24 cellular contexts compared by ENCODE assay signal in genomic region chr10:78348416-78349164, GRCh38.
A peak's percentile ranks its signal among the peaks of the same experiment; 100 is the strongest.
DNase-seq lines count a peak whose midpoint lies in the region; ATAC-seq, FAIRE-seq and TF ChIP-seq lines count a peak whose summit lies in the region.
"Had no signal": no experiment of that assay in that cellular context is flagged by ENCODE, and none has a peak within 500 bp of the region (broad histone marks: within the 10 kb centered on the region; RNA-seq: fewer than 3 reads in every experiment).

No MANE protein-coding gene starts in this region.

- H3K9me3 Mint-ChIP-seq in activated CD8-positive, alpha-beta memory T cell treated with anti-CD3 and anti-CD28 coated beads, Interleukin-2, amount 10 ng/mL, durations not matched to agents 7 days and 5 days (ENCODE audit: low read depth) = no peaks in the 10 kb centered on the region
- peaks cover 16% of the 10 kb centered on the region for H3K9me3 Mint-ChIP-seq in neural crest cell
- H3K9me3 Mint-ChIP-seq: activated CD4-positive, alpha-beta memory T cell treated with anti-CD3 and anti-CD28 coated beads for 36 hours; memory B cell had no signal

- no peaks in the 10 kb centered on the region for H3K9me3 ChIP-seq in HepG2 (ENCODE audit: low read length)
- H3K9me3 ChIP-seq: A549, BE2C, prostate gland had no signal

- no peak overlapping the region for H3K4me2 ChIP-seq in HepG2 (ENCODE audit: low read depth, low read length)
- H3K4me2 ChIP-seq: A549 had no signal

- intact Hi-C loops in HepG2 (cut with micrococcal nuclease; ENCODE audit: unreplicated experiment) = no loop called here

- no peak for ATAC-seq in activated CD8-positive, alpha-beta memory T cell treated with anti-CD3 and anti-CD28 coated beads, Interleukin-2, amount 10 ng/mL, durations not matched to agents 7 days and 5 days
- ATAC-seq in HepG2 = no peak
- ATAC-seq in GM21360 (IDR thresholded peaks at IDR 0.05; ENCODE audit: unreplicated experiment) = no peak
- ATAC-seq: A549; naive thymus-derived CD4-positive, alpha-beta T cell had no signal

- no peaks in the 10 kb centered on the region for H3K4me1 Mint-ChIP-seq in activated CD8-positive, alpha-beta memory T cell treated with anti-CD3 and anti-CD28 coated beads, Interleukin-2, amount 10 ng/mL, durations not matched to agents 7 days and 5 days
- peaks cover 20% of the 10 kb centered on the region for H3K4me1 Mint-ChIP-seq in neural crest cell
- H3K4me1 Mint-ChIP-seq: memory B cell had no signal

- H3K27me3 ChIP-seq in HepG2 (ENCODE audit: control insufficient read depth in 1 of 2, insufficient read depth in 2 of 2, low read length in 2 of 2) = peaks cover 0 to 10% of the 10 kb centered on the region in 2 experiments; a peak in 4 of 5 replicates
- H3K27me3 ChIP-seq: BE2C, dorsolateral prefrontal cortex had no signal

- no peak overlapping the region for H2AFZ ChIP-seq in HepG2 (ENCODE audit: low read length)

- WGBS in HepG2 (ENCODE audit: low lambda C conversion rate) = 29% methylated on average over 6 of the region's 6 CpGs

- POLR2A ChIA-PET in HepG2 (lab: Yijun Ruan, JAX) = no interaction called here

- no peak for TF ChIP-seq CTCF in epithelial cell of proximal tubule (conservative IDR thresholded peaks at IDR 0.05; ENCODE audit: low read depth, low read length)
- TF ChIP-seq CTCF in neural crest cell (conservative IDR thresholded peaks at IDR 0.05) = no peak
- TF ChIP-seq CTCF in HepG2 (CRISPR knock-in tag; IDR thresholded peaks at IDR 0.05) = no peak

- H3K27me3 Mint-ChIP-seq in activated CD8-positive, alpha-beta memory T cell treated with anti-CD3 and anti-CD28 coated beads, Interleukin-2, amount 10 ng/mL, durations not matched to agents 7 days and 5 days = peaks cover 14% of the 10 kb centered on the region
- H3K27me3 Mint-ChIP-seq in neural crest cell (ENCODE audit: low read depth) = no peaks in the 10 kb centered on the region

- H3K4me1 ChIP-seq in HepG2 (ENCODE audit: insufficient read depth, low read length) = no peaks in the 10 kb centered on the region
- H3K4me1 ChIP-seq: A549, BE2C, prostate gland had no signal

- no TSS peak for BruUV-seq in HepG2 (replicated peaks; lab: Mats Ljungman, UMichigan)

- H3K36me3 Mint-ChIP-seq in activated CD8-positive, alpha-beta memory T cell treated with anti-CD3 and anti-CD28 coated beads, Interleukin-2, amount 10 ng/mL, durations not matched to agents 7 days and 5 days = no peaks in the 10 kb centered on the region
- peaks cover 6% of the 10 kb centered on the region for H3K36me3 Mint-ChIP-seq in neural crest cell (ENCODE audit: low read depth)
- H3K36me3 Mint-ChIP-seq: activated CD4-positive, alpha-beta memory T cell treated with anti-CD3 and anti-CD28 coated beads for 36 hours; memory B cell; naive thymus-derived CD4-positive, alpha-beta T cell had no signal

- H3K4me3 ChIP-seq in epithelial cell of proximal tubule (ENCODE audit: low read depth, low read length) (no peak overlapping the region), HepG2 (replicated peaks in 1 of 3; ENCODE audit: insufficient read depth in 1 of 3, low read depth in 2 of 3, low read length in 3 of 3) (no peak overlapping the region)
- H3K4me3 ChIP-seq: A549, dorsolateral prefrontal cortex, prostate gland had no signal

- H3K36me3 ChIP-seq in HepG2 (replicated peaks in 1 of 2; ENCODE audit: control insufficient read depth in 1 of 2, insufficient read depth in 2 of 2, low read length in 2 of 2) = no peaks in the 10 kb centered on the region
- H3K36me3 ChIP-seq: BE2C, prostate gland had no signal

- H3K27ac Mint-ChIP-seq in activated CD8-positive, alpha-beta memory T cell treated with anti-CD3 and anti-CD28 coated beads, Interleukin-2, amount 10 ng/mL, durations not matched to agents 7 days and 5 days = no peak overlapping the region
- peak overlapping the region; percentile 73 for H3K27ac Mint-ChIP-seq in neural crest cell (ENCODE audit: unreplicated experiment)
- H3K27ac Mint-ChIP-seq: activated CD4-positive, alpha-beta memory T cell treated with anti-CD3 and anti-CD28 coated beads for 36 hours; memory B cell; naive thymus-derived CD4-positive, alpha-beta T cell had no signal

- FAIRE-seq in HepG2 (lab: Jason Lieb, UNC) = no peak
- FAIRE-seq: A549 had no signal

- H3K79me2 ChIP-seq in HepG2 (ENCODE audit: insufficient read depth, low read length) = no peaks in the 10 kb centered on the region

- H3K4me3 Mint-ChIP-seq in activated CD8-positive, alpha-beta memory T cell treated with anti-CD3 and anti-CD28 coated beads, Interleukin-2, amount 10 ng/mL, durations not matched to agents 7 days and 5 days = no peak overlapping the region
- H3K4me3 Mint-ChIP-seq in neural crest cell = no peak overlapping the region
- H3K4me3 Mint-ChIP-seq: activated CD4-positive, alpha-beta memory T cell treated with anti-CD3 and anti-CD28 coated beads for 36 hours; memory B cell; naive thymus-derived CD4-positive, alpha-beta T cell had no signal

- H3K9ac ChIP-seq in HepG2 (ENCODE audit: insufficient read depth, low read depth, low read length) = no peak overlapping the region

- CTCF ChIA-PET in activated CD8-positive, alpha-beta memory T cell treated with anti-CD3 and anti-CD28 coated beads, Interleukin-2, amount 10 ng/mL, durations not matched to agents 7 days and 5 days (lab: Charles Lee) = no interaction called here
- CTCF ChIA-PET in HepG2 (lab: Yijun Ruan, JAX; ENCODE audit: low intra/inter-chr PET ratio, low total read pairs) = no interaction called here

- TF ChIP-seq POLR2A in HepG2 (IDR thresholded peaks at IDR 0.05; ENCODE audit: insufficient read depth in 1 of 2, low read depth in 2 of 2, low read length in 2 of 2) = no peak

- TF ChIP-seq RAD21 in HepG2 (CRISPR knock-in tag; IDR thresholded peaks at IDR 0.05) = no peak

- no peak overlapping the region for H3K27ac ChIP-seq in HepG2 (ENCODE audit: extremely low read length, insufficient read depth, low read length)
- H3K27ac ChIP-seq: A549, dorsolateral prefrontal cortex, prostate gland had no signal

- peak; percentile 22 for DNase-seq in activated CD8-positive, alpha-beta memory T cell treated with anti-CD3 and anti-CD28 coated beads, Interleukin-2, amount 50 U/mL, for 48 hours
- DNase-seq in activated CD8-positive, alpha-beta memory T cell treated with anti-CD3 and anti-CD28 coated beads, Interleukin-2, amount 10 ng/mL, durations not matched to agents 7 days and 5 days = no peak
- DNase-seq in epithelial cell of proximal tubule (ENCODE audit: low read depth) = peak; percentile 1
- no peak for DNase-seq in neural crest cell (ENCODE audit: low read depth, low spot score)
- DNase-seq in ureter (ENCODE audit: low spot score) = peak; percentile 28
- DNase-seq in NCI-H146 treated with DMSO at 0.1 percent for 48 hours (lab: John Stamatoyannopoulos, UW; ENCODE audit: unreplicated experiment) = no peak
- DNase-seq in HepG2 (ENCODE audit: low spot score) = no peak
- DNase-seq: activated CD4-positive, alpha-beta memory T cell treated with anti-CD3 and anti-CD28 coated beads for 36 hours; activated naive CD4-positive, alpha-beta T cell treated with anti-CD3 and anti-CD28 coated beads, Interleukin-2, amount 50 U/mL, for 16 hours; activated T-cell treated with anti-CD3 and anti-CD28 coated beads, Interleukin-2, amount 50 U/mL, for 48 hours; anterior cingulate cortex; BE2C; foreskin fibroblast; hippocampal formation; naive thymus-derived CD4-positive, alpha-beta T cell; NCI-H1417 treated with DMSO at 0.1 percent for 48 hours; NCI-H748 treated with DMSO at 0.1 percent for 48 hours; OCI-M1; SIG-M5 had no signal

- H4K20me1 ChIP-seq in HepG2 (ENCODE audit: insufficient read depth, low read length) = no peaks in the 10 kb centered on the region

- TF ChIP-seq EP300 in HepG2 (IDR thresholded peaks at IDR 0.05; ENCODE audit: low read depth in 2 of 2, low read length in 2 of 2) = no peak
- TF ChIP-seq EP300 in HepG2 (CRISPR knock-in tag; IDR thresholded peaks at IDR 0.05; ENCODE audit: borderline replicate concordance) = no peak

- in situ Hi-C loops in HepG2 (cut with HindIII; ENCODE audit: extremely low pct_ligation_motif_present, low pct_unique_long_range_greater_than_20kb) = no loop called here

TF ChIP-seq in HepG2, 621 proteins besides CTCF, POLR2A, EP300 and RAD21 (continues in another document):
- TF ChIP-seq, protein P1, sequence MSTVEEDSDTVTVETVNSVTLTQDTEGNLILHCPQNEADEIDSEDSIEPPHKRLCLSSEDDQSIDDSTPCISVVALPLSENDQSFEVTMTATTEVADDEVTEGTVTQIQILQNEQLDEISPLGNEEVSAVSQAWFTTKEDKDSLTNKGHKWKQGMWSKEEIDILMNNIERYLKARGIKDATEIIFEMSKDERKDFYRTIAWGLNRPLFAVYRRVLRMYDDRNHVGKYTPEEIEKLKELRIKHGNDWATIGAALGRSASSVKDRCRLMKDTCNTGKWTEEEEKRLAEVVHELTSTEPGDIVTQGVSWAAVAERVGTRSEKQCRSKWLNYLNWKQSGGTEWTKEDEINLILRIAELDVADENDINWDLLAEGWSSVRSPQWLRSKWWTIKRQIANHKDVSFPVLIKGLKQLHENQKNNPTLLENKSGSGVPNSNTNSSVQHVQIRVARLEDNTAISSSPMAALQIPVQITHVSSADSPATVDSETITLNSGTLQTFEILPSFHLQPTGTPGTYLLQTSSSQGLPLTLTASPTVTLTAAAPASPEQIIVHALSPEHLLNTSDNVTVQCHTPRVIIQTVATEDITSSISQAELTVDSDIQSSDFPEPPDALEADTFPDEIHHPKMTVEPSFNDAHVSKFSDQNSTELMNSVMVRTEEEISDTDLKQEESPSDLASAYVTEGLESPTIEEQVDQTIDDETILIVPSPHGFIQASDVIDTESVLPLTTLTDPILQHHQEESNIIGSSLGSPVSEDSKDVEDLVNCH (CRISPR knock-in tag; IDR thresholded peaks at IDR 0.05) = no peak
- TF ChIP-seq HNRNPK (IDR thresholded peaks at IDR 0.05; ENCODE audit: low read depth, low read length, poor library complexity, severe bottlenecking) = no peak
- TF ChIP-seq ZNF10 (CRISPR knock-in tag; IDR thresholded peaks at IDR 0.05; ENCODE audit: borderline replicate concordance, low read depth) = no peak
- no peak for TF ChIP-seq GFI1 (CRISPR knock-in tag; IDR thresholded peaks at IDR 0.05; ENCODE audit: borderline replicate concordance)
- no peak for TF ChIP-seq TP53 (CRISPR knock-in tag; conservative IDR thresholded peaks at IDR 0.05)
- no peak for TF ChIP-seq KDM1A (CRISPR knock-in tag; IDR thresholded peaks at IDR 0.05)
- no peak for TF ChIP-seq NR2F2 (IDR thresholded peaks at IDR 0.05; ENCODE audit: borderline replicate concordance, low read depth)
- no peak for TF ChIP-seq SRF (IDR thresholded peaks at IDR 0.05; ENCODE audit: low read depth, low read length)
- no peak for TF ChIP-seq ATF7-NPFF (CRISPR knock-in tag; IDR thresholded peaks at IDR 0.05; ENCODE audit: low read depth)

Comparison
In these comparisons a context has a peak if more than half of its experiments do, and no peak if none do; other contexts are left out.
1. DNase-seq: peak in activated CD8-positive, alpha-beta memory T cell treated with anti-CD3 and anti-CD28 coated beads, Interleukin-2, amount 50 U/mL, for 48 hours (single experiment), epithelial cell of proximal tubule (single experiment) and ureter (single experiment); none in activated CD8-positive, alpha-beta memory T cell treated with anti-CD3 and anti-CD28 coated beads, Interleukin-2, amount 10 ng/mL, durations not matched to agents 7 days and 5 days (single experiment), neural crest cell (single experiment), NCI-H146 treated with DMSO at 0.1 percent for 48 hours (single experiment) and HepG2 (single experiment).